ENCODE assay signal across 8 cellular contexts in the genomic region with DNA sequence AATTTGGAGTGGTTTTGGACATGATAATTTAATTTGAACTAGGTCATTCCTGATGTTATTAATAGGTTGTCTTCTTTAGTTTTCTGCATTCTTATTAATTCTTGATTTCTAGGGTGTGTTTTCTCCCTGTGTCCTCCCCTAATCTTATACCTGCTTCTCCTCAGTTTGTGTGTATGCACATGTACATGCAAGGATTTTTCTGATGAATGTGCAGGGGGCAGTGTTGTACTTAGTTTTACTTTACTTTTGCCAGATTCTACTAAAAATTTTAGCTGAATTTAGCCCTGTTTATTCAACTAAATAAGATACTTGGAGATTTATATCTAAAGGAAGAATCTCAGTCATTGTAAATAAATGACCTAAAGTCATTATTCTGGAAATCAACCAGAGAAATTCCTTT.
DNase-seq lines count a peak whose midpoint lies in the region; ATAC-seq, FAIRE-seq and TF ChIP-seq lines count a peak whose summit lies in the region.
"Not testable (repeated sequence)": the region's sequence is repeated elsewhere in the genome, so short reads cannot be mapped to it uniquely, and the experiment has no call there.

No MANE protein-coding gene starts in this region.

- TF ChIP-seq POLR2A in A549 (IDR thresholded peaks at IDR 0.05; ENCODE audit: low read length); HCT116 (IDR thresholded peaks at IDR 0.05; ENCODE audit: borderline replicate concordance, extremely low read depth, insufficient read depth, insufficient read length): not testable (repeated sequence)

- FAIRE-seq in A549 (lab: Jason Lieb, UNC), result not testable (repeated sequence)

- not testable (repeated sequence) for H3K9me2 ChIP-seq in HCT116 (ENCODE audit: insufficient read depth); PC-3 (replicated peaks; ENCODE audit: low read length); hepatocyte (replicated peaks; ENCODE audit: insufficient read depth)

- not testable (repeated sequence) for H3K4me2 ChIP-seq in A549; HCT116 (ENCODE audit: low read length); PC-3 (ENCODE audit: low read length); hepatocyte

- H3F3A ChIP-seq in PC-3 (ENCODE audit: low read length, unreplicated experiment), result not testable (repeated sequence)

- H3K9ac ChIP-seq in HCT116 (ENCODE audit: low read length); PC-3 (ENCODE audit: low read length): not testable (repeated sequence)

- H4K20me1 ChIP-seq in HCT116 (ENCODE audit: insufficient read depth); PC-3 (ENCODE audit: low read length); hepatocyte (ENCODE audit: insufficient read depth, poor library complexity, severe bottlenecking): not testable (repeated sequence)

- TF ChIP-seq RAD21 in A549 (conservative IDR thresholded peaks at IDR 0.05 in 1 of 2, IDR thresholded peaks at IDR 0.05 in 1 of 2) (0 out of 5 replicates have a peak, but pooled peaks of 1 of the 2 experiments have one; percentile 14), HCT116 (IDR thresholded peaks at IDR 0.05; ENCODE audit: low read depth) (0 out of 2 replicates have a peak, but pooled peaks have one; percentile 17)

- ATAC-seq in A549 (peak in 1 of 2 experiments; percentile 59; a peak in 1 of 6 replicates), HCT116 (peak; percentile 61), PC-3 (peak; percentile 64)

- CTCF ChIA-PET in A549 (lab: Yijun Ruan, JAX) (interaction anchor here (0.6 kb wide), 1 partner anchor 363 kb away, joined by 5 read pairs; no protein-coding TSS in a partner anchor), HCT116 (lab: Charles Lee) (interaction anchor here (0.7 kb wide), 1 partner anchor 299 kb away, joined by 3 read pairs; no protein-coding TSS in a partner anchor)
- CTCF ChIA-PET in PC-3 (lab: Charles Lee), result not testable (repeated sequence)

- BruUV-seq in HCT116 (replicated peaks; lab: Mats Ljungman, UMichigan); PC-3 (replicated peaks; lab: Mats Ljungman, UMichigan): not testable (repeated sequence)

- H3K4me1 ChIP-seq in A549; HCT116 (ENCODE audit: control insufficient read depth in 1 of 2, insufficient read depth in 2 of 2, low read length in 2 of 2); PC-3 (ENCODE audit: insufficient read depth, low read length); hepatocyte (ENCODE audit: insufficient read depth): not testable (repeated sequence)

- TF ChIP-seq EP300 in A549 (IDR thresholded peaks at IDR 0.05), result not testable (repeated sequence)

- not testable (repeated sequence) for DNase-seq in A549 (ENCODE audit: low read depth in 1 of 2, low spot score in 1 of 2); HCT116 (ENCODE audit: low read depth, low spot score); hepatocyte (ENCODE audit: low spot score)
- DNase-seq in NCI-H1694 (lab: John Stamatoyannopoulos, UW) (peak; percentile 5), PC-3 (peak; percentile 21), SK-MEL-5 (ENCODE audit: low read depth, low spot score) (peak; percentile 28), cardiac fibroblast (ENCODE audit: low read depth in 2 of 2) (peak; percentile 7 to 17), fibroblast of peridontal ligament (ENCODE audit: extremely low read depth) (peak; percentile 8)

- not testable (repeated sequence) for H3K27me3 ChIP-seq in HCT116 (ENCODE audit: insufficient read depth, low read length); PC-3 (ENCODE audit: low read length); hepatocyte

- intact Hi-C loops in HCT116 (cut with micrococcal nuclease); PC-3 (cut with micrococcal nuclease): not testable (repeated sequence)

- not testable (repeated sequence) for H3K36me3 ChIP-seq in HCT116 (ENCODE audit: control insufficient read depth in 1 of 2, insufficient read depth in 2 of 2, low read length in 2 of 2); PC-3 (ENCODE audit: low read depth, low read length); hepatocyte (replicated peaks; ENCODE audit: insufficient read depth, low read depth)

- not testable (repeated sequence) for H3K9me3 ChIP-seq in A549; HCT116 (ENCODE audit: control insufficient read depth in 1 of 2, insufficient read depth in 1 of 2, low read depth in 1 of 2, low read length in 2 of 2); PC-3 (ENCODE audit: low read length); hepatocyte (ENCODE audit: low read depth)

- not testable (repeated sequence) for H3K4me3 ChIP-seq in A549; HCT116 (replicated peaks in 1 of 2; ENCODE audit: low read depth in 1 of 2, low read length in 2 of 2); PC-3 (ENCODE audit: low read length); cardiac fibroblast (replicated peaks in 1 of 2; ENCODE audit: low read depth in 2 of 2, low read length in 2 of 2); hepatocyte

- in situ Hi-C loops in SK-MEL-5 (cut with HindIII; ENCODE audit: low pct_unique_long_range_greater_than_20kb, low sequenced_read_pairs), result not testable (repeated sequence)

- H2AFZ ChIP-seq in HCT116 (ENCODE audit: low read depth, low read length, poor library complexity, severe bottlenecking); PC-3 (ENCODE audit: low read length); hepatocyte: not testable (repeated sequence)

- 0 out of 3 replicates have a peak, but pooled peaks have one; percentile 13 for TF ChIP-seq CTCF in A549 (IDR thresholded peaks at IDR 0.05)
- 0 out of 6 replicates have a peak, but pooled peaks of 1 of the 3 experiments have one; percentile 12 for TF ChIP-seq CTCF in HCT116 (IDR thresholded peaks at IDR 0.05 in 2 of 3, conservative IDR thresholded peaks at IDR 0.05 in 1 of 3; ENCODE audit: borderline replicate concordance in 1 of 3, insufficient read depth in 1 of 3, low read depth in 2 of 3, low read length in 2 of 3)
- TF ChIP-seq CTCF in PC-3 (conservative IDR thresholded peaks at IDR 0.05; ENCODE audit: low read depth, low read length), result not testable (repeated sequence)
- peak; percentile 2 for TF ChIP-seq CTCF in cardiac fibroblast (IDR thresholded peaks at IDR 0.05; ENCODE audit: low read depth, low read length)
- peak; percentile 18 for TF ChIP-seq CTCF in hepatocyte (IDR thresholded peaks at IDR 0.05; ENCODE audit: poor library complexity)

- not testable (repeated sequence) for H3K79me2 ChIP-seq in HCT116 (ENCODE audit: insufficient read depth, low read length); PC-3 (ENCODE audit: low read length); hepatocyte

- POLR2A ChIA-PET in A549 (lab: Yijun Ruan, JAX); HCT116 (lab: Charles Lee); PC-3 (lab: Charles Lee; ENCODE audit: unreplicated experiment): not testable (repeated sequence)

- H3K27ac ChIP-seq in A549; HCT116 (ENCODE audit: low read depth, low read length); PC-3 (ENCODE audit: low read length); hepatocyte: not testable (repeated sequence)

- RAD21 ChIA-PET in HCT116 (lab: Charles Lee; ENCODE audit: low non-redundant PET in 1 of 2, low total read pairs in 2 of 2, uncharacterized antibody in 2 of 2, unreplicated experiment in 2 of 2), result interaction anchor here in 1 of 2 experiments (0.6 kb wide), 1 partner anchor 373 kb away, joined by 3 read pairs; no protein-coding TSS in a partner anchor
